13 cellular contexts compared by ENCODE assay signal in the genomic region with DNA sequence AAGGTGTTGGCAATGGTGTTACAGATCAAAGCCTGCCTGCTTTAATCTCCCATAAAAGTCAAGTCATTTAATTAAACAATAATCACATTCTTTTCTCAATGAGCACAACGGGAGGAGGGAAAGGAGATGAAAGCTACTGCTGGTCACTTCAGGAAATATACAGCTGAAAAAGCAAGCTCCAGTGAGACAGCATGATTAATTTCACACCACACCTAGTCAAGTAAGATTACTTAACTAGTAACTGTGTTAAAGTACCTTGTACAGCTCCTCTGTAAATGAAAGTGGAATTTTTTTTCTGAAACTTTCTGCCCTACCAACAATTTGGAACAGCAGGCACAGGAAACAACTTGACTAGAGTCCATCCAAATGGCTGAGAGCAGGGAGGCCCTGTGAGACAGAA.
"Had no signal": no experiment of that assay in that cellular context is flagged by ENCODE, and none has a peak within 500 bp of the region (broad histone marks: within the 10 kb centered on the region; RNA-seq: fewer than 3 reads in every experiment).

No MANE protein-coding gene starts in this region.

- H3K9me3 ChIP-seq: colonic mucosa, tibial nerve had no signal

- H3K4me1 ChIP-seq: colonic mucosa had no signal

- ATAC-seq: activated CD4-positive, CD25-positive, alpha-beta regulatory T cell treated with anti-CD3 and anti-CD28 coated beads, Interleukin-2, amount 50 U/mL, for 24 hours; activated CD8-positive, alpha-beta memory T cell treated with anti-CD3 and anti-CD28 coated beads, Interleukin-2, amount 10 ng/mL, durations not matched to agents 7 days and 5 days had no signal

- H3K4me3 ChIP-seq: colonic mucosa, tibial nerve had no signal

- H3K27me3 Mint-ChIP-seq: activated CD8-positive, alpha-beta memory T cell treated with anti-CD3 and anti-CD28 coated beads, Interleukin-2, amount 10 ng/mL, durations not matched to agents 7 days and 5 days had no signal

- DNase-seq: activated CD4-positive, alpha-beta T cell treated with anti-CD3 and anti-CD28 coated beads, Interleukin-2, amount 50 U/mL, for 4 hours; activated CD8-positive, alpha-beta memory T cell treated with anti-CD3 and anti-CD28 coated beads, Interleukin-2, amount 10 ng/mL, durations not matched to agents 7 days and 5 days; activated T-cell treated with anti-CD3 and anti-CD28 coated beads, Interleukin-2, amount 50 U/mL, for 48 hours; colonic mucosa; effector CD4-positive, alpha-beta T cell; hippocampal formation; mammary epithelial cell; nephron progenitor cell; stimulated activated CD4-positive, alpha-beta T cell treated with anti-CD3 and anti-CD28 coated beads, Interleukin-4, amount 100 ng/mL, for 4 hours; T-helper 2 cell had no signal

- H3K27me3 ChIP-seq: colonic mucosa, tibial nerve had no signal

- H3K4me3 Mint-ChIP-seq: activated CD8-positive, alpha-beta memory T cell treated with anti-CD3 and anti-CD28 coated beads, Interleukin-2, amount 10 ng/mL, durations not matched to agents 7 days and 5 days; nephron progenitor cell had no signal

- H3K27ac ChIP-seq: colonic mucosa, epithelial cell of prostate had no signal

- H3K27ac Mint-ChIP-seq: activated CD8-positive, alpha-beta memory T cell treated with anti-CD3 and anti-CD28 coated beads, Interleukin-2, amount 10 ng/mL, durations not matched to agents 7 days and 5 days had no signal
